In genomic region chr20:5642155-5642981, GRCh38 we compare ENCODE assay signal across 8 cellular contexts. TPM values are rescaled to one million over a fixed set of nuclear protein-coding genes. Genes with fewer than 3 reads are reported as not detected.
A peak's percentile ranks its signal among the peaks of the same experiment; 100 is the strongest.
DNase-seq lines count a peak whose midpoint lies in the region; ATAC-seq and TF ChIP-seq lines count a peak whose summit lies in the region.

No MANE protein-coding gene starts in this region.

- no peaks in the 10 kb centered on the region for H3K4me1 ChIP-seq in body of pancreas

- 8 to 10% methylated on average over 3 of the region's 3 CpGs for WGBS in body of pancreas, 2 donors

- DNase-seq in AG09319 (ENCODE audit: extremely low read depth, low read depth) (peak; percentile 62), KG1 (lab: John Stamatoyannopoulos, UW) (peak; percentile 9), body of pancreas (peak in 3 of 4 donors; percentile 14 to 66 (median 17)), medulla oblongata (ENCODE audit: extremely low spot score) (peak; percentile 62), NCI-H2227 treated with DMSO at 0.1 percent for 48 hours (lab: John Stamatoyannopoulos, UW) (no peak)
- DNase-seq in activated CD4-positive, CD25-positive, alpha-beta regulatory T cell treated with anti-CD3 and anti-CD28 coated beads, Interleukin-2, amount 50 U/mL, for 72 hours, result no peak

- no peaks in the 10 kb centered on the region for H3K36me3 ChIP-seq in body of pancreas (replicated peaks in 1 of 2; ENCODE audit: insufficient read depth in 1 of 2, low read depth in 2 of 2)

- H3K27me3 ChIP-seq in body of pancreas, result no peaks in the 10 kb centered on the region

- no peaks in the 10 kb centered on the region for H3K9me3 ChIP-seq in body of pancreas

- peak; percentile 30 for ATAC-seq in body of pancreas
- ATAC-seq in HG02610 (IDR thresholded peaks at IDR 0.05; ENCODE audit: unreplicated experiment), result no peak
- no peak for ATAC-seq in GM19351 (IDR thresholded peaks at IDR 0.05; ENCODE audit: unreplicated experiment)

- intact Hi-C loops in body of pancreas (cut with DNase I), result no loop called here

- TF ChIP-seq POLR2A in body of pancreas (IDR thresholded peaks at IDR 0.05), result no peak

- TF ChIP-seq CTCF in AG09319 (IDR thresholded peaks at IDR 0.05; ENCODE audit: low read depth, low read length), result no peak
- no peak for TF ChIP-seq CTCF in body of pancreas (IDR thresholded peaks at IDR 0.05)

- H3K4me3 ChIP-seq in body of pancreas, result no peak overlapping the region

- H3K27ac ChIP-seq in body of pancreas, result peak overlapping the region in 1 of 4 donors; percentile 63

RNA-seq across cellular contexts. Expression of gene GPCPD1, which starts 31.6 kb away (rescaled TPM):
- 10 to 100 TPM; 13.5 to 14.5 TPM for total RNA-seq in body of pancreas

Comparison
In these comparisons a context has a peak if more than half of its experiments do, and no peak if none do; other contexts are left out.
1. DNase-seq: peak in AG09319 (single experiment), KG1 (single experiment), body of pancreas (3 of 4) and medulla oblongata (single experiment); none in NCI-H2227 treated with DMSO at 0.1 percent for 48 hours (single experiment) and activated CD4-positive, CD25-positive, alpha-beta regulatory T cell treated with anti-CD3 and anti-CD28 coated beads, Interleukin-2, amount 50 U/mL, for 72 hours (single experiment).